Comparison of ENCODE assay signal across 1 cellular context in genomic region chr12:56631790-56632700, GRCh38.
TF ChIP-seq lines count a peak whose summit lies in the region.

No MANE protein-coding gene starts in this region.

TF ChIP-seq in HEK293, 187 proteins besides CTCF, POLR2A, EP300 and RAD21 (continued from another document and continues in another):
- TF ChIP-seq, protein P1, sequence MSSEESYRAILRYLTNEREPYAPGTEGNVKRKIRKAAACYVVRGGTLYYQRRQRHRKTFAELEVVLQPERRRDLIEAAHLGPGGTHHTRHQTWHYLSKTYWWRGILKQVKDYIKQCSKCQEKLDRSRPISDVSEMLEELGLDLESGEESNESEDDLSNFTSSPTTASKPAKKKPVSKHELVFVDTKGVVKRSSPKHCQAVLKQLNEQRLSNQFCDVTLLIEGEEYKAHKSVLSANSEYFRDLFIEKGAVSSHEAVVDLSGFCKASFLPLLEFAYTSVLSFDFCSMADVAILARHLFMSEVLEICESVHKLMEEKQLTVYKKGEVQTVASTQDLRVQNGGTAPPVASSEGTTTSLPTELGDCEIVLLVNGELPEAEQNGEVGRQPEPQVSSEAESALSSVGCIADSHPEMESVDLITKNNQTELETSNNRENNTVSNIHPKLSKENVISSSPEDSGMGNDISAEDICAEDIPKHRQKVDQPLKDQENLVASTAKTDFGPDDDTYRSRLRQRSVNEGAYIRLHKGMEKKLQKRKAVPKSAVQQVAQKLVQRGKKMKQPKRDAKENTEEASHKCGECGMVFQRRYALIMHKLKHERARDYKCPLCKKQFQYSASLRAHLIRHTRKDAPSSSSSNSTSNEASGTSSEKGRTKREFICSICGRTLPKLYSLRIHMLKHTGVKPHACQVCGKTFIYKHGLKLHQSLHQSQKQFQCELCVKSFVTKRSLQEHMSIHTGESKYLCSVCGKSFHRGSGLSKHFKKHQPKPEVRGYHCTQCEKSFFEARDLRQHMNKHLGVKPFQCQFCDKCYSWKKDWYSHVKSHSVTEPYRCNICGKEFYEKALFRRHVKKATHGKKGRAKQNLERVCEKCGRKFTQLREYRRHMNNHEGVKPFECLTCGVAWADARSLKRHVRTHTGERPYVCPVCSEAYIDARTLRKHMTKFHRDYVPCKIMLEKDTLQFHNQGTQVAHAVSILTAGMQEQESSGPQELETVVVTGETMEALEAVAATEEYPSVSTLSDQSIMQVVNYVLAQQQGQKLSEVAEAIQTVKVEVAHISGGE (tag by site-specific recombination; conservative IDR thresholded peaks at IDR 0.05; ENCODE audit: low read depth) = 0 out of 2 replicates have a peak, but pooled peaks have one; percentile 19
- TF ChIP-seq KLF9 (tag by site-specific recombination; IDR thresholded peaks at IDR 0.05; ENCODE audit: low read depth) (peak; percentile 97), ZNF670 (tag by site-specific recombination; IDR thresholded peaks at IDR 0.05; ENCODE audit: low read depth) (no peak), ZNF416 (tag by site-specific recombination; IDR thresholded peaks at IDR 0.05) (no peak), BCL11B (tag by site-specific recombination; IDR thresholded peaks at IDR 0.05; ENCODE audit: low read depth) (no peak), ZBTB7A (tag by site-specific recombination; IDR thresholded peaks at IDR 0.05; ENCODE audit: low read depth) (no peak), ZNF558 (tag by site-specific recombination; IDR thresholded peaks at IDR 0.05) (no peak), SP2 (tag by site-specific recombination; IDR thresholded peaks at IDR 0.05) (peak; percentile 61), SP3 (tag by site-specific recombination; IDR thresholded peaks at IDR 0.05) (peak; percentile 79), ZNF843 (tag by site-specific recombination; IDR thresholded peaks at IDR 0.05) (no peak), ZNF354C (tag by site-specific recombination; IDR thresholded peaks at IDR 0.05; ENCODE audit: borderline replicate concordance, low read depth) (no peak), ZNF335 (tag by site-specific recombination; conservative IDR thresholded peaks at IDR 0.05) (peak; percentile 27; the same call in 1 of the 2 replicates), GLIS1 (tag by site-specific recombination; IDR thresholded peaks at IDR 0.05) (peak; percentile 45; the same call in 1 of the 2 replicates), ZNF132 (tag by site-specific recombination; IDR thresholded peaks at IDR 0.05; ENCODE audit: borderline replicate concordance) (no peak), ZNF214 (tag by site-specific recombination; IDR thresholded peaks at IDR 0.05; ENCODE audit: borderline replicate concordance) (no peak), ZNF202 (tag by site-specific recombination; IDR thresholded peaks at IDR 0.05; ENCODE audit: borderline replicate concordance) (no peak), ZNF423 (tag by site-specific recombination; IDR thresholded peaks at IDR 0.05) (no peak), EGR2 (tag by site-specific recombination; IDR thresholded peaks at IDR 0.05; ENCODE audit: low read depth) (peak; percentile 94), ZNF792 (tag by site-specific recombination; IDR thresholded peaks at IDR 0.05) (no peak), RBAK (tag by site-specific recombination; IDR thresholded peaks at IDR 0.05) (no peak), ZFHX2 (tag by site-specific recombination; conservative IDR thresholded peaks at IDR 0.05) (peak; percentile 96), ZNF324 (tag by site-specific recombination; IDR thresholded peaks at IDR 0.05) (no peak), ZSCAN18 (tag by site-specific recombination; IDR thresholded peaks at IDR 0.05) (no peak), ZNF394 (tag by site-specific recombination; IDR thresholded peaks at IDR 0.05; ENCODE audit: borderline replicate concordance) (no peak), ZNF140 (tag by site-specific recombination; IDR thresholded peaks at IDR 0.05) (no peak), ZNF626 (tag by site-specific recombination; IDR thresholded peaks at IDR 0.05) (no peak), YY1 (tag by site-specific recombination; IDR thresholded peaks at IDR 0.05) (no peak), ZSCAN23 (tag by site-specific recombination; IDR thresholded peaks at IDR 0.05) (no peak), ZFP41 (tag by site-specific recombination; IDR thresholded peaks at IDR 0.05; ENCODE audit: borderline replicate concordance) (no peak), OVOL3 (tag by site-specific recombination; IDR thresholded peaks at IDR 0.05) (no peak), ZNF449 (tag by site-specific recombination; IDR thresholded peaks at IDR 0.05) (no peak), ZNF112 (tag by site-specific recombination; IDR thresholded peaks at IDR 0.05) (no peak), HIC1 (tag by site-specific recombination; IDR thresholded peaks at IDR 0.05) (no peak), SP7 (tag by site-specific recombination; IDR thresholded peaks at IDR 0.05) (no peak), ZNF529 (tag by site-specific recombination; IDR thresholded peaks at IDR 0.05; ENCODE audit: insufficient replicate concordance) (no peak), IKZF3 (tag by site-specific recombination; IDR thresholded peaks at IDR 0.05) (peak; percentile 73), TRIM28 (IDR thresholded peaks at IDR 0.05; ENCODE audit: borderline replicate concordance, low read length) (no peak), ZNF18 (tag by site-specific recombination; IDR thresholded peaks at IDR 0.05) (no peak), KLF1 (tag by site-specific recombination; IDR thresholded peaks at IDR 0.05) (peak; percentile 77), ZNF266 (tag by site-specific recombination; IDR thresholded peaks at IDR 0.05; ENCODE audit: low read depth) (no peak), ZNF473 (tag by site-specific recombination; IDR thresholded peaks at IDR 0.05) (no peak)
- TF ChIP-seq, protein P2, sequence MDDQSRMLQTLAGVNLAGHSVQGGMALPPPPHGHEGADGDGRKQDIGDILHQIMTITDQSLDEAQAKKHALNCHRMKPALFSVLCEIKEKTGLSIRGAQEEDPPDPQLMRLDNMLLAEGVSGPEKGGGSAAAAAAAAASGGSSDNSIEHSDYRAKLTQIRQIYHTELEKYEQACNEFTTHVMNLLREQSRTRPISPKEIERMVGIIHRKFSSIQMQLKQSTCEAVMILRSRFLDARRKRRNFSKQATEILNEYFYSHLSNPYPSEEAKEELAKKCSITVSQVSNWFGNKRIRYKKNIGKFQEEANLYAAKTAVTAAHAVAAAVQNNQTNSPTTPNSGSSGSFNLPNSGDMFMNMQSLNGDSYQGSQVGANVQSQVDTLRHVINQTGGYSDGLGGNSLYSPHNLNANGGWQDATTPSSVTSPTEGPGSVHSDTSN (CRISPR knock-in tag; IDR thresholded peaks at IDR 0.05) = no peak
- TF ChIP-seq, protein P3, sequence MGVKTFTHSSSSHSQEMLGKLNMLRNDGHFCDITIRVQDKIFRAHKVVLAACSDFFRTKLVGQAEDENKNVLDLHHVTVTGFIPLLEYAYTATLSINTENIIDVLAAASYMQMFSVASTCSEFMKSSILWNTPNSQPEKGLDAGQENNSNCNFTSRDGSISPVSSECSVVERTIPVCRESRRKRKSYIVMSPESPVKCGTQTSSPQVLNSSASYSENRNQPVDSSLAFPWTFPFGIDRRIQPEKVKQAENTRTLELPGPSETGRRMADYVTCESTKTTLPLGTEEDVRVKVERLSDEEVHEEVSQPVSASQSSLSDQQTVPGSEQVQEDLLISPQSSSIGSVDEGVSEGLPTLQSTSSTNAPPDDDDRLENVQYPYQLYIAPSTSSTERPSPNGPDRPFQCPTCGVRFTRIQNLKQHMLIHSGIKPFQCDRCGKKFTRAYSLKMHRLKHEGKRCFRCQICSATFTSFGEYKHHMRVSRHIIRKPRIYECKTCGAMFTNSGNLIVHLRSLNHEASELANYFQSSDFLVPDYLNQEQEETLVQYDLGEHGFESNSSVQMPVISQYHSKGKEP (tag by site-specific recombination; IDR thresholded peaks at IDR 0.05) = no peak
- TF ChIP-seq, protein P4, sequence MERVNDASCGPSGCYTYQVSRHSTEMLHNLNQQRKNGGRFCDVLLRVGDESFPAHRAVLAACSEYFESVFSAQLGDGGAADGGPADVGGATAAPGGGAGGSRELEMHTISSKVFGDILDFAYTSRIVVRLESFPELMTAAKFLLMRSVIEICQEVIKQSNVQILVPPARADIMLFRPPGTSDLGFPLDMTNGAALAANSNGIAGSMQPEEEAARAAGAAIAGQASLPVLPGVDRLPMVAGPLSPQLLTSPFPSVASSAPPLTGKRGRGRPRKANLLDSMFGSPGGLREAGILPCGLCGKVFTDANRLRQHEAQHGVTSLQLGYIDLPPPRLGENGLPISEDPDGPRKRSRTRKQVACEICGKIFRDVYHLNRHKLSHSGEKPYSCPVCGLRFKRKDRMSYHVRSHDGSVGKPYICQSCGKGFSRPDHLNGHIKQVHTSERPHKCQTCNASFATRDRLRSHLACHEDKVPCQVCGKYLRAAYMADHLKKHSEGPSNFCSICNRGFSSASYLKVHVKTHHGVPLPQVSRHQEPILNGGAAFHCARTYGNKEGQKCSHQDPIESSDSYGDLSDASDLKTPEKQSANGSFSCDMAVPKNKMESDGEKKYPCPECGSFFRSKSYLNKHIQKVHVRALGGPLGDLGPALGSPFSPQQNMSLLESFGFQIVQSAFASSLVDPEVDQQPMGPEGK (tag by site-specific recombination; IDR thresholded peaks at IDR 0.05) = peak; percentile 81
- TF ChIP-seq, protein P5, sequence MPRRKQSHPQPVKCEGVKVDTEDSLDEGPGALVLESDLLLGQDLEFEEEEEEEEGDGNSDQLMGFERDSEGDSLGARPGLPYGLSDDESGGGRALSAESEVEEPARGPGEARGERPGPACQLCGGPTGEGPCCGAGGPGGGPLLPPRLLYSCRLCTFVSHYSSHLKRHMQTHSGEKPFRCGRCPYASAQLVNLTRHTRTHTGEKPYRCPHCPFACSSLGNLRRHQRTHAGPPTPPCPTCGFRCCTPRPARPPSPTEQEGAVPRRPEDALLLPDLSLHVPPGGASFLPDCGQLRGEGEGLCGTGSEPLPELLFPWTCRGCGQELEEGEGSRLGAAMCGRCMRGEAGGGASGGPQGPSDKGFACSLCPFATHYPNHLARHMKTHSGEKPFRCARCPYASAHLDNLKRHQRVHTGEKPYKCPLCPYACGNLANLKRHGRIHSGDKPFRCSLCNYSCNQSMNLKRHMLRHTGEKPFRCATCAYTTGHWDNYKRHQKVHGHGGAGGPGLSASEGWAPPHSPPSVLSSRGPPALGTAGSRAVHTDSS (tag by site-specific recombination; IDR thresholded peaks at IDR 0.05) = no peak
- TF ChIP-seq, protein P6, sequence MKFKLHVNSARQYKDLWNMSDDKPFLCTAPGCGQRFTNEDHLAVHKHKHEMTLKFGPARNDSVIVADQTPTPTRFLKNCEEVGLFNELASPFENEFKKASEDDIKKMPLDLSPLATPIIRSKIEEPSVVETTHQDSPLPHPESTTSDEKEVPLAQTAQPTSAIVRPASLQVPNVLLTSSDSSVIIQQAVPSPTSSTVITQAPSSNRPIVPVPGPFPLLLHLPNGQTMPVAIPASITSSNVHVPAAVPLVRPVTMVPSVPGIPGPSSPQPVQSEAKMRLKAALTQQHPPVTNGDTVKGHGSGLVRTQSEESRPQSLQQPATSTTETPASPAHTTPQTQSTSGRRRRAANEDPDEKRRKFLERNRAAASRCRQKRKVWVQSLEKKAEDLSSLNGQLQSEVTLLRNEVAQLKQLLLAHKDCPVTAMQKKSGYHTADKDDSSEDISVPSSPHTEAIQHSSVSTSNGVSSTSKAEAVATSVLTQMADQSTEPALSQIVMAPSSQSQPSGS (tag by site-specific recombination; IDR thresholded peaks at IDR 0.05; ENCODE audit: low read depth) = no peak
